ENCODE assay signal across 14 cellular contexts in the genomic region with DNA sequence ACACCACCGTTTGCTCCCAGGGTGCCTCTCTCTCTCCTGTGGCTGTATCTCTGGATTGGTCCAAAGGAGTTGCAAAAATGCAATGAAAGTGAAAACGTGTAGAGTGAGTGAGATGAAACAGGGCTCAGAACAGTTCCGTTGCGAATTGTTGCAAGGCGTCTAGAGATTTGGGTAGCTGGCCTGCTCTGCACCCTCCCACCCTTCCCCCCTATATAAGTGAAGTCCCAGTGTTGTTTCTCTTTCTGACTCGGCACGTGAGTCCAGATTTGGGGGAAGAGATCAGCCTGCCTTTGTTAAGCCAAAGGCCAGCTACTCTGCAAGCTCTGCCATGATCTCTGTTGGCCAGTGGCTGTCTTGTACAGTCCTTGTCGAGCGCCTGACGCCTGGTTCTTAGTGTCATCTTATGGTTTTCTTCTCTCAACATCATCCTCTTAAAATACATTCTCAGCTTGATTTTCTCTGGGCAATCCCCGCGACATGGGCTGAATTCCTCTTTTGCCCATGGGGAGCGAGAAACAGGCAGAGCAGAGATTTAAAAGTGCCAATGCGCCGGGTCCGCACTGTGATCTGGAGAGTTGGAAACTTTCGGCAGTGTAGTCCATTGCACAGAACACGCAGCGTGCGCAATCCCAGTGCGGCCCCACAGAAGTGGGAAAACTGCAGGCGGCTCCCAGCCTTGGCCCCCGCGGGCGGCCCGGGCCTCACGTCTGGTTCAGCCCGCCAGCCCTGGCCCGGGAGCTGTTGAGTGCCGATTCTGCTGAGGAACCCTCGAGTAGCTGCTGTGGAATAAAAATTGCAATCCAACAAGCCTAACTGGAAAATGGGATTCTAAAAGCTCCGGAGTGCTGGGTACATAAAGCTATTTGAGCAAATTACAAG. TPM values are rescaled to one million over a fixed set of nuclear protein-coding genes. Genes with fewer than 3 reads are reported as not detected.
DNase-seq lines count a peak whose midpoint lies in the region; ATAC-seq, FAIRE-seq and TF ChIP-seq lines count a peak whose summit lies in the region.
"Had no signal": no experiment of that assay in that cellular context is flagged by ENCODE, and none has a peak within 500 bp of the region (broad histone marks: within the 10 kb centered on the region; RNA-seq: fewer than 3 reads in every experiment).

No MANE protein-coding gene starts in this region.

- H3K4me1 ChIP-seq in kidney (ENCODE audit: control insufficient read depth in 1 of 2, insufficient read depth in 1 of 2, low read depth in 1 of 2, low read length in 2 of 2) (peaks cover 0 to 4% of the 10 kb centered on the region in 2 donors), smooth muscle cell (ENCODE audit: low read depth) (peaks cover 59% of the 10 kb centered on the region)
- H3K4me1 ChIP-seq: Caco-2 had no signal

- no peaks in the 10 kb centered on the region for H3K36me3 ChIP-seq in kidney (ENCODE audit: control insufficient read depth in 1 of 2, insufficient read depth in 2 of 2, low read length in 2 of 2)
- H3K36me3 ChIP-seq in smooth muscle cell (ENCODE audit: low read depth) = no peaks in the 10 kb centered on the region

- H3K9me3 Mint-ChIP-seq in brain = peaks cover 0 to 4% (median 0%) of the 10 kb centered on the region in 5 experiments
- H3K9me3 Mint-ChIP-seq in activated CD8-positive, alpha-beta T cell treated with anti-CD3 and anti-CD28 coated beads, Interleukin-2, amount 10 ng/mL, durations not matched to agents 7 days and 5 days (ENCODE audit: insufficient read depth) = no peaks in the 10 kb centered on the region
- H3K9me3 Mint-ChIP-seq: activated CD8-positive, alpha-beta T cell treated with anti-CD3 and anti-CD28 coated beads for 36 hours had no signal

- H3K27me3 ChIP-seq in smooth muscle cell (ENCODE audit: low read depth) = no peaks in the 10 kb centered on the region

- H3K4me3 Mint-ChIP-seq in brain = peak overlapping the region in 4 of 5 experiments; percentile 75 to 98 (median 92)
- H3K4me3 Mint-ChIP-seq in activated CD8-positive, alpha-beta T cell treated with anti-CD3 and anti-CD28 coated beads, Interleukin-2, amount 10 ng/mL, durations not matched to agents 7 days and 5 days = no peak overlapping the region
- H3K4me3 Mint-ChIP-seq: activated CD8-positive, alpha-beta T cell treated with anti-CD3 and anti-CD28 coated beads for 36 hours had no signal

- 5% methylated on average over 32 of the region's 32 CpGs for WGBS in smooth muscle cell (ENCODE audit: low lambda C conversion rate)

- intact Hi-C loops in kidney (cut with DNase I) = loop anchor here (5.0 kb wide), 2 partner anchors 138 to 248 kb away; no protein-coding TSS in a partner anchor

- H3K4me2 ChIP-seq in smooth muscle cell = peak overlapping the region; percentile 96

- no peaks in the 10 kb centered on the region for H3K9me3 ChIP-seq in kidney (ENCODE audit: control insufficient read depth in 1 of 2, low read length in 2 of 2)
- H3K9me3 ChIP-seq in smooth muscle cell (replicated peaks; ENCODE audit: low read depth) = no peaks in the 10 kb centered on the region
- H3K9me3 ChIP-seq: Caco-2 had no signal

- peaks cover 99% of the 10 kb centered on the region for H3K79me2 ChIP-seq in smooth muscle cell (ENCODE audit: low read depth)

- DNase-seq in GM04503 (ENCODE audit: low read depth) (peak; percentile 66), kidney (peak; percentile 63), smooth muscle cell (lab: John Stamatoyannopoulos, UW; ENCODE audit: unreplicated experiment) (no peak), DMS79 (lab: John Stamatoyannopoulos, UW) (no peak)
- no peak for DNase-seq in activated CD8-positive, alpha-beta T cell treated with anti-CD3 and anti-CD28 coated beads, Interleukin-2, amount 10 ng/mL, durations not matched to agents 7 days and 5 days
- DNase-seq: activated CD8-positive, alpha-beta T cell treated with anti-CD3 and anti-CD28 coated beads for 36 hours; Caco-2; central memory CD4-positive, alpha-beta T cell; NCI-H2107; stimulated activated naive CD8-positive, alpha-beta T cell treated with anti-CD3 and anti-CD28 coated beads, Interleukin-15, Interleukin-2, amounts not matched to agents 100 U/mL and 50 U/mL, for 24 hours had no signal

- peaks cover 91% of the 10 kb centered on the region for H3K4me1 Mint-ChIP-seq in brain
- no peaks in the 10 kb centered on the region for H3K4me1 Mint-ChIP-seq in activated CD8-positive, alpha-beta T cell treated with anti-CD3 and anti-CD28 coated beads, Interleukin-2, amount 10 ng/mL, durations not matched to agents 7 days and 5 days (ENCODE audit: low read depth)

- CTCF ChIA-PET in activated CD8-positive, alpha-beta T cell treated with anti-CD3 and anti-CD28 coated beads, Interleukin-2, amount 10 ng/mL, durations not matched to agents 7 days and 5 days (lab: Charles Lee) = no interaction called here

- peak overlapping the region; percentile 67 for H2AFZ ChIP-seq in smooth muscle cell (ENCODE audit: low read depth)

- H3K4me3 ChIP-seq in kidney (ENCODE audit: low read length in 2 of 2) (peak overlapping the region; percentile 9 to 40), smooth muscle cell (peak overlapping the region; percentile 53)

- FAIRE-seq in kidney (lab: Jason Lieb, UNC) = no peak
- FAIRE-seq: H54 had no signal

- H3K36me3 Mint-ChIP-seq in brain = peaks cover 54% of the 10 kb centered on the region
- no peaks in the 10 kb centered on the region for H3K36me3 Mint-ChIP-seq in activated CD8-positive, alpha-beta T cell treated with anti-CD3 and anti-CD28 coated beads, Interleukin-2, amount 10 ng/mL, durations not matched to agents 7 days and 5 days (ENCODE audit: low read depth)

- peaks cover 12% of the 10 kb centered on the region for H3K27me3 Mint-ChIP-seq in brain
- H3K27me3 Mint-ChIP-seq in activated CD8-positive, alpha-beta T cell treated with anti-CD3 and anti-CD28 coated beads, Interleukin-2, amount 10 ng/mL, durations not matched to agents 7 days and 5 days (ENCODE audit: low read depth) = peaks cover 40% of the 10 kb centered on the region

- no peak for TF ChIP-seq CTCF in brain (conservative IDR thresholded peaks at IDR 0.05)
- no peak for TF ChIP-seq CTCF in kidney (IDR thresholded peaks at IDR 0.05; ENCODE audit: borderline replicate concordance, extremely low read depth, insufficient read depth)
- no peak for TF ChIP-seq CTCF in smooth muscle cell (IDR thresholded peaks at IDR 0.05; ENCODE audit: borderline replicate concordance, insufficient read depth, poor library complexity, severe bottlenecking)

- H3K9ac ChIP-seq in kidney (ENCODE audit: low read length in 2 of 2) (no peak overlapping the region), smooth muscle cell (ENCODE audit: low read depth) (peak overlapping the region; percentile 78)

- peak overlapping the region in 4 of 5 experiments; percentile 90 to 99 (median 97) for H3K27ac Mint-ChIP-seq in brain
- H3K27ac Mint-ChIP-seq in activated CD8-positive, alpha-beta T cell treated with anti-CD3 and anti-CD28 coated beads, Interleukin-2, amount 10 ng/mL, durations not matched to agents 7 days and 5 days = no peak overlapping the region
- H3K27ac Mint-ChIP-seq: activated CD8-positive, alpha-beta T cell treated with anti-CD3 and anti-CD28 coated beads for 36 hours had no signal

- peak overlapping the region in 1 of 2 donors; percentile 84 for H3K27ac ChIP-seq in kidney (ENCODE audit: low read depth in 2 of 2, low read length in 2 of 2)
- H3K27ac ChIP-seq in smooth muscle cell (ENCODE audit: low read depth) = peak overlapping the region; percentile 79

- H4K20me1 ChIP-seq in smooth muscle cell (ENCODE audit: low read depth) = no peaks in the 10 kb centered on the region

- no peaks in the 10 kb centered on the region for H3F3A ChIP-seq in smooth muscle cell (ENCODE audit: low read depth)

- no peak for ATAC-seq in GM21515 (IDR thresholded peaks at IDR 0.05; ENCODE audit: unreplicated experiment)
- ATAC-seq in activated CD8-positive, alpha-beta T cell treated with anti-CD3 and anti-CD28 coated beads, Interleukin-2, amount 10 ng/mL, durations not matched to agents 7 days and 5 days = no peak
- ATAC-seq in GM21619 (IDR thresholded peaks at IDR 0.05; ENCODE audit: unreplicated experiment) = no peak
- ATAC-seq: activated CD8-positive, alpha-beta T cell treated with anti-CD3 and anti-CD28 coated beads for 36 hours; stimulated activated naive CD8-positive, alpha-beta T cell treated with anti-CD3 and anti-CD28 coated beads, Interleukin-15, Interleukin-2, amounts not matched to agents 100 U/mL and 50 U/mL, for 24 hours had no signal

- POLR2A ChIA-PET in activated CD8-positive, alpha-beta T cell treated with anti-CD3 and anti-CD28 coated beads, Interleukin-2, amount 10 ng/mL, durations not matched to agents 7 days and 5 days (lab: Charles Lee) = no interaction called here

RNA-seq across cellular contexts. Expression of gene MEIS1, which starts 9.3 kb away (rescaled TPM):
- 3.5 TPM for polyA plus RNA-seq in brain (ENCODE audit: insufficient read depth, low read depth, low replicate concordance)
- 36.7 TPM for total RNA-seq in kidney
- 7.3 TPM for polyA plus RNA-seq in kidney (ENCODE audit: insufficient read depth, low read depth, low replicate concordance)
- total RNA-seq in smooth muscle cell = 14.6 and 15.6 TPM in 2 replicates
- polyA plus RNA-seq in smooth muscle cell = 15.8 and 18.1 TPM in 2 replicates
- not detected for total RNA-seq in activated CD8-positive, alpha-beta T cell treated with anti-CD3 and anti-CD28 coated beads, Interleukin-2, amount 10 ng/mL, durations not matched to agents 7 days and 5 days
- total RNA-seq: activated CD8-positive, alpha-beta T cell treated with anti-CD3 and anti-CD28 coated beads for 36 hours had no signal

Comparison
In these comparisons a context has a peak if more than half of its experiments do, and no peak if none do; other contexts are left out.
1. DNase-seq: peak in GM04503 (single experiment) and kidney (single experiment); none in smooth muscle cell (single experiment), activated CD8-positive, alpha-beta T cell treated with anti-CD3 and anti-CD28 coated beads, Interleukin-2, amount 10 ng/mL, durations not matched to agents 7 days and 5 days (single experiment) and DMS79 (single experiment).
2. RNA of gene MEIS1, which starts 9.3 kb away (total RNA-seq): 36.7 TPM in kidney (single experiment) and 14.6 to 15.6 TPM in smooth muscle cell; not detected in activated CD8-positive, alpha-beta T cell treated with anti-CD3 and anti-CD28 coated beads, Interleukin-2, amount 10 ng/mL, durations not matched to agents 7 days and 5 days; every median in the first group is over 10 times any median in the second.